Comparison of ENCODE assay signal across 8 cellular contexts in genomic region chr12:12561305-12562015, GRCh38. TPM values are rescaled to one million over a fixed set of nuclear protein-coding genes. Genes with fewer than 3 reads are reported as not detected.
DNase-seq lines count a peak whose midpoint lies in the region; ATAC-seq and TF ChIP-seq lines count a peak whose summit lies in the region.

No MANE protein-coding gene starts in this region.

- no CpG with 5 or more reads among the region's 60 CpGs for WGBS in trophoblast cell (ENCODE audit: extremely low coverage, insufficient coverage, insufficient read length)

- peaks cover 7 to 21% (median 14%) of the 10 kb centered on the region in 11 experiments; a peak in 21 of 22 replicates for H3K9me3 ChIP-seq in BLaER1 treated with 17β-estradiol and CSF1 and Interleukin-3, amounts not matched to agents 10 nM and 100 nM (replicated peaks in 1 of 11)
- H3K9me3 ChIP-seq in left ventricle myocardium inferior (replicated peaks) = no peaks in the 10 kb centered on the region
- no peaks in the 10 kb centered on the region for H3K9me3 ChIP-seq in trophoblast cell (ENCODE audit: insufficient read depth, low read depth, low read length)

- no peak for TF ChIP-seq CTCF in left ventricle myocardium inferior (IDR thresholded peaks at IDR 0.05; ENCODE audit: borderline replicate concordance)

- H3K27me3 ChIP-seq in BLaER1 treated with 17β-estradiol and CSF1 and Interleukin-3, amounts not matched to agents 10 nM and 100 nM = peaks cover 0 to 36% (median 28%) of the 10 kb centered on the region in 11 experiments; a peak in 20 of 22 replicates
- no peaks in the 10 kb centered on the region for H3K27me3 ChIP-seq in left ventricle myocardium inferior (ENCODE audit: low read depth)
- no peaks in the 10 kb centered on the region for H3K27me3 ChIP-seq in trophoblast cell (ENCODE audit: insufficient read depth, low read length)

- H3K4me1 ChIP-seq in BLaER1 treated with 17β-estradiol and CSF1 and Interleukin-3, amounts not matched to agents 10 nM and 100 nM = peaks cover 7 to 30% (median 25%) of the 10 kb centered on the region in 10 experiments; a peak in 19 of 20 replicates
- H3K4me1 ChIP-seq in left ventricle myocardium inferior (peaks cover 34% of the 10 kb centered on the region), trophoblast cell (ENCODE audit: control insufficient read depth in 1 of 2, insufficient read depth in 2 of 2, low read length in 2 of 2) (no peaks in the 10 kb centered on the region)

- DNase-seq in SW480 (ENCODE audit: low spot score) (peak; percentile 76), amniotic epithelial cell (ENCODE audit: low read depth) (peak; percentile 53), left ventricle myocardium inferior (peak; percentile 70), trophoblast cell (peak in 1 of 2 donors; percentile 56)

- H3K27ac ChIP-seq in BLaER1 treated with 17β-estradiol and CSF1 and Interleukin-3, amounts not matched to agents 10 nM and 100 nM = peak overlapping the region; percentile 90 to 100 (median 96)
- H3K27ac ChIP-seq in left ventricle myocardium inferior (replicated peaks) (peak overlapping the region; percentile 100), trophoblast cell (ENCODE audit: low read depth, low read length) (peak overlapping the region; percentile 90)

- no peaks in the 10 kb centered on the region for H3K36me3 ChIP-seq in BLaER1 treated with 17β-estradiol and CSF1 and Interleukin-3, amounts not matched to agents 10 nM and 100 nM
- H3K36me3 ChIP-seq in left ventricle myocardium inferior (no peaks in the 10 kb centered on the region), trophoblast cell (ENCODE audit: control insufficient read depth in 1 of 2, insufficient read depth in 2 of 2, low read length in 2 of 2) (no peaks in the 10 kb centered on the region)

- H4K20me1 ChIP-seq in BLaER1 treated with 17β-estradiol and CSF1 and Interleukin-3, amounts not matched to agents 10 nM and 100 nM = peaks cover 0 to 8% (median 0%) of the 10 kb centered on the region in 11 experiments; a peak in 4 of 22 replicates

- H3K4me2 ChIP-seq in BLaER1 treated with 17β-estradiol and CSF1 and Interleukin-3, amounts not matched to agents 10 nM and 100 nM = peak overlapping the region; percentile 81 to 99 (median 92)
- H3K4me2 ChIP-seq in trophoblast cell (ENCODE audit: low read length) = peak overlapping the region; percentile 62

- peak overlapping the region; percentile 61 for H2AFZ ChIP-seq in trophoblast cell (ENCODE audit: insufficient read depth, low read length, poor library complexity)

- no peak overlapping the region for H2BK12ac ChIP-seq in trophoblast cell (ENCODE audit: low read length)

- intact Hi-C loops in left ventricle myocardium inferior (cut with micrococcal nuclease) = loop anchor here (5.0 to 10.0 kb wide), 2 partner anchors 153 to 184 kb away; partner anchors contain the start of gene CDKN1B

- peaks cover 11% of the 10 kb centered on the region for H3K79me1 ChIP-seq in trophoblast cell (ENCODE audit: low read length)

- H3K79me2 ChIP-seq in trophoblast cell (ENCODE audit: control insufficient read depth, insufficient read depth, low read length, poor library complexity) = peaks cover 11% of the 10 kb centered on the region

- peak overlapping the region; percentile 90 for H4K91ac ChIP-seq in trophoblast cell (ENCODE audit: low read depth, low read length)

- peak overlapping the region; percentile 91 for H3K4ac ChIP-seq in trophoblast cell (ENCODE audit: low read depth, low read length)

- H3K23ac ChIP-seq in trophoblast cell (ENCODE audit: low read length) = no peak overlapping the region

- H3K14ac ChIP-seq in trophoblast cell (ENCODE audit: low read length) = peak overlapping the region; percentile 96

- ATAC-seq in HG02798 (IDR thresholded peaks at IDR 0.05; ENCODE audit: poor library complexity, unreplicated experiment) (peak; percentile 24), GM18870 (IDR thresholded peaks at IDR 0.05; ENCODE audit: unreplicated experiment) (no peak), HG03520 (IDR thresholded peaks at IDR 0.05; ENCODE audit: unreplicated experiment) (no peak)

- H3K9ac ChIP-seq in BLaER1 treated with 17β-estradiol and CSF1 and Interleukin-3, amounts not matched to agents 10 nM and 100 nM = peak overlapping the region; percentile 92 to 100 (median 96)
- peak overlapping the region; percentile 79 for H3K9ac ChIP-seq in trophoblast cell (ENCODE audit: low read length)

- peak overlapping the region; percentile 79 to 96 (median 88) for H3K4me3 ChIP-seq in BLaER1 treated with 17β-estradiol and CSF1 and Interleukin-3, amounts not matched to agents 10 nM and 100 nM
- H3K4me3 ChIP-seq in left ventricle myocardium inferior = peak overlapping the region; percentile 70
- peak overlapping the region; percentile 84 for H3K4me3 ChIP-seq in trophoblast cell (ENCODE audit: low read depth, low read length)

- peak overlapping the region; percentile 80 for H2BK120ac ChIP-seq in trophoblast cell (ENCODE audit: insufficient read depth, low read length, poor library complexity)

- peak overlapping the region; percentile 21 for H2AK5ac ChIP-seq in trophoblast cell (ENCODE audit: low read length)

- peak overlapping the region; percentile 68 for H4K8ac ChIP-seq in trophoblast cell (ENCODE audit: low read depth, low read length)

- peak overlapping the region; percentile 89 for H4K12ac ChIP-seq in trophoblast cell (ENCODE audit: low read depth, low read length)

- peak overlapping the region; percentile 94 for H3K18ac ChIP-seq in trophoblast cell (ENCODE audit: low read length)

- H2BK5ac ChIP-seq in trophoblast cell (ENCODE audit: low read depth, low read length, poor library complexity) = peak overlapping the region; percentile 97

RNA-seq across cellular contexts. Expression of gene DUSP16, which starts 1.2 kb away (rescaled TPM):
- total RNA-seq in left ventricle myocardium inferior = 16.4 TPM
- polyA plus RNA-seq in trophoblast cell (2013) = 12.5 and 12.7 TPM in 2 replicates

RNA-seq across cellular contexts. Expression of gene CREBL2, which starts 50.2 kb away (rescaled TPM):
- total RNA-seq in left ventricle myocardium inferior = 14.9 TPM
- polyA plus RNA-seq in trophoblast cell (2013) = 7.9 and 8.0 TPM in 2 replicates
